Comparison of ENCODE assay signal across 1 cellular context in genomic region chr11:95542868-95543551, GRCh38.
TF ChIP-seq lines count a peak whose summit lies in the region.

No MANE protein-coding gene starts in this region.

TF ChIP-seq in K562, 482 proteins besides CTCF, POLR2A, EP300 and RAD21 (continued from another document and continues in another):
- TF ChIP-seq, protein P1, sequence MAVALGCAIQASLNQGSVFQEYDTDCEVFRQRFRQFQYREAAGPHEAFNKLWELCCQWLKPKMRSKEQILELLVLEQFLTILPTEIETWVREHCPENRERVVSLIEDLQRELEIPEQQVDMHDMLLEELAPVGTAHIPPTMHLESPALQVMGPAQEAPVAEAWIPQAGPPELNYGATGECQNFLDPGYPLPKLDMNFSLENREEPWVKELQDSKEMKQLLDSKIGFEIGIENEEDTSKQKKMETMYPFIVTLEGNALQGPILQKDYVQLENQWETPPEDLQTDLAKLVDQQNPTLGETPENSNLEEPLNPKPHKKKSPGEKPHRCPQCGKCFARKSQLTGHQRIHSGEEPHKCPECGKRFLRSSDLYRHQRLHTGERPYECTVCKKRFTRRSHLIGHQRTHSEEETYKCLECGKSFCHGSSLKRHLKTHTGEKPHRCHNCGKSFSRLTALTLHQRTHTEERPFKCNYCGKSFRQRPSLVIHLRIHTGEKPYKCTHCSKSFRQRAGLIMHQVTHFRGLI (CRISPR knock-in tag; IDR thresholded peaks at IDR 0.05): peak; percentile 48; the same call in 1 of the 2 replicates
- TF ChIP-seq TEAD1 (CRISPR knock-in tag; IDR thresholded peaks at IDR 0.05): peak; percentile 34 to 51; a peak in 1 of 4 replicates
- TF ChIP-seq NR2F6 (CRISPR knock-in tag; IDR thresholded peaks at IDR 0.05): no peak
- TF ChIP-seq, protein P2, sequence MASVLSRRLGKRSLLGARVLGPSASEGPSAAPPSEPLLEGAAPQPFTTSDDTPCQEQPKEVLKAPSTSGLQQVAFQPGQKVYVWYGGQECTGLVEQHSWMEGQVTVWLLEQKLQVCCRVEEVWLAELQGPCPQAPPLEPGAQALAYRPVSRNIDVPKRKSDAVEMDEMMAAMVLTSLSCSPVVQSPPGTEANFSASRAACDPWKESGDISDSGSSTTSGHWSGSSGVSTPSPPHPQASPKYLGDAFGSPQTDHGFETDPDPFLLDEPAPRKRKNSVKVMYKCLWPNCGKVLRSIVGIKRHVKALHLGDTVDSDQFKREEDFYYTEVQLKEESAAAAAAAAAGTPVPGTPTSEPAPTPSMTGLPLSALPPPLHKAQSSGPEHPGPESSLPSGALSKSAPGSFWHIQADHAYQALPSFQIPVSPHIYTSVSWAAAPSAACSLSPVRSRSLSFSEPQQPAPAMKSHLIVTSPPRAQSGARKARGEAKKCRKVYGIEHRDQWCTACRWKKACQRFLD (CRISPR knock-in tag; IDR thresholded peaks at IDR 0.05): no peak
- TF ChIP-seq, protein P3, sequence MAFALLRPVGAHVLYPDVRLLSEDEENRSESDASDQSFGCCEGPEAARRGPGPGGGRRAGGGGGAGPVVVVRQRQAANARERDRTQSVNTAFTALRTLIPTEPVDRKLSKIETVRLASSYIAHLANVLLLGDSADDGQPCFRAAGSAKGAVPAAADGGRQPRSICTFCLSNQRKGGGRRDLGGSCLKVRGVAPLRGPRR (CRISPR knock-in tag; IDR thresholded peaks at IDR 0.05): no peak
- no peak for TF ChIP-seq ZBTB8A (IDR thresholded peaks at IDR 0.05; ENCODE audit: partially characterized antibody)
- TF ChIP-seq ARID1B (IDR thresholded peaks at IDR 0.05): peak; percentile 99
- TF ChIP-seq ZNF717 (CRISPR knock-in tag; IDR thresholded peaks at IDR 0.05): no peak
- peak; percentile 82; the same call in 1 of the 2 replicates for TF ChIP-seq NCOA1 (IDR thresholded peaks at IDR 0.05; ENCODE audit: low read depth)
- TF ChIP-seq MEIS2 (IDR thresholded peaks at IDR 0.05; ENCODE audit: partially characterized antibody): peak; percentile 98
- TF ChIP-seq, protein P4, sequence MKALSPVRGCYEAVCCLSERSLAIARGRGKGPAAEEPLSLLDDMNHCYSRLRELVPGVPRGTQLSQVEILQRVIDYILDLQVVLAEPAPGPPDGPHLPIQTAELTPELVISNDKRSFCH (CRISPR knock-in tag; IDR thresholded peaks at IDR 0.05): no peak
- TF ChIP-seq, protein P4 (tag; IDR thresholded peaks at IDR 0.05): peak; percentile 88
- TF ChIP-seq SLC30A9 (CRISPR knock-in tag; IDR thresholded peaks at IDR 0.05): no peak
- no peak for TF ChIP-seq ZBTB34 (CRISPR knock-in tag; IDR thresholded peaks at IDR 0.05)
- no peak for TF ChIP-seq STAG1 (CRISPR knock-in tag; IDR thresholded peaks at IDR 0.05; ENCODE audit: borderline replicate concordance)
- TF ChIP-seq, protein P5, sequence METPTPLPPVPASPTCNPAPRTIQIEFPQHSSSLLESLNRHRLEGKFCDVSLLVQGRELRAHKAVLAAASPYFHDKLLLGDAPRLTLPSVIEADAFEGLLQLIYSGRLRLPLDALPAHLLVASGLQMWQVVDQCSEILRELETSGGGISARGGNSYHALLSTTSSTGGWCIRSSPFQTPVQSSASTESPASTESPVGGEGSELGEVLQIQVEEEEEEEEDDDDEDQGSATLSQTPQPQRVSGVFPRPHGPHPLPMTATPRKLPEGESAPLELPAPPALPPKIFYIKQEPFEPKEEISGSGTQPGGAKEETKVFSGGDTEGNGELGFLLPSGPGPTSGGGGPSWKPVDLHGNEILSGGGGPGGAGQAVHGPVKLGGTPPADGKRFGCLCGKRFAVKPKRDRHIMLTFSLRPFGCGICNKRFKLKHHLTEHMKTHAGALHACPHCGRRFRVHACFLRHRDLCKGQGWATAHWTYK (CRISPR knock-in tag; IDR thresholded peaks at IDR 0.05): peak; percentile 89
- TF ChIP-seq, protein P6, sequence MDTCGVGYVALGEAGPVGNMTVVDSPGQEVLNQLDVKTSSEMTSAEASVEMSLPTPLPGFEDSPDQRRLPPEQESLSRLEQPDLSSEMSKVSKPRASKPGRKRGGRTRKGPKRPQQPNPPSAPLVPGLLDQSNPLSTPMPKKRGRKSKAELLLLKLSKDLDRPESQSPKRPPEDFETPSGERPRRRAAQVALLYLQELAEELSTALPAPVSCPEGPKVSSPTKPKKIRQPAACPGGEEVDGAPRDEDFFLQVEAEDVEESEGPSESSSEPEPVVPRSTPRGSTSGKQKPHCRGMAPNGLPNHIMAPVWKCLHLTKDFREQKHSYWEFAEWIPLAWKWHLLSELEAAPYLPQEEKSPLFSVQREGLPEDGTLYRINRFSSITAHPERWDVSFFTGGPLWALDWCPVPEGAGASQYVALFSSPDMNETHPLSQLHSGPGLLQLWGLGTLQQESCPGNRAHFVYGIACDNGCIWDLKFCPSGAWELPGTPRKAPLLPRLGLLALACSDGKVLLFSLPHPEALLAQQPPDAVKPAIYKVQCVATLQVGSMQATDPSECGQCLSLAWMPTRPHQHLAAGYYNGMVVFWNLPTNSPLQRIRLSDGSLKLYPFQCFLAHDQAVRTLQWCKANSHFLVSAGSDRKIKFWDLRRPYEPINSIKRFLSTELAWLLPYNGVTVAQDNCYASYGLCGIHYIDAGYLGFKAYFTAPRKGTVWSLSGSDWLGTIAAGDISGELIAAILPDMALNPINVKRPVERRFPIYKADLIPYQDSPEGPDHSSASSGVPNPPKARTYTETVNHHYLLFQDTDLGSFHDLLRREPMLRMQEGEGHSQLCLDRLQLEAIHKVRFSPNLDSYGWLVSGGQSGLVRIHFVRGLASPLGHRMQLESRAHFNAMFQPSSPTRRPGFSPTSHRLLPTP (IDR thresholded peaks at IDR 0.05; ENCODE audit: borderline replicate concordance, extremely low read depth, insufficient read length): no peak
- TF ChIP-seq SP1 (CRISPR knock-in tag; IDR thresholded peaks at IDR 0.05): peak; percentile 64; the same call in 1 of the 2 replicates
- TF ChIP-seq MAZ (CRISPR knock-in tag; conservative IDR thresholded peaks at IDR 0.05 in 1 of 2, IDR thresholded peaks at IDR 0.05 in 1 of 2): peak in 1 of 2 experiments; percentile 78; a peak in 2 of 4 replicates
- no peak for TF ChIP-seq ETV5 (CRISPR knock-in tag; IDR thresholded peaks at IDR 0.05; ENCODE audit: low read depth)
- peak; percentile 59; the same call in 1 of the 2 replicates for TF ChIP-seq ZNF23 (CRISPR knock-in tag; IDR thresholded peaks at IDR 0.05)
- TF ChIP-seq CHD2 (IDR thresholded peaks at IDR 0.05; ENCODE audit: low read depth, low read length): no peak
- TF ChIP-seq TRIM28 (IDR thresholded peaks at IDR 0.05): 0 out of 2 replicates have a peak, but pooled peaks have one; percentile 71
- no peak for TF ChIP-seq ETV1 (tag; conservative IDR thresholded peaks at IDR 0.05; ENCODE audit: low read depth)
- peak; percentile 42; the same call in 1 of the 2 replicates for TF ChIP-seq BCL6 (CRISPR knock-in tag; IDR thresholded peaks at IDR 0.05)
- TF ChIP-seq SNAPC5 (CRISPR knock-in tag; IDR thresholded peaks at IDR 0.05): no peak
- no peak for TF ChIP-seq BRD9 (IDR thresholded peaks at IDR 0.05; ENCODE audit: low read depth, partially characterized antibody)
- TF ChIP-seq BRF1 (IDR thresholded peaks at IDR 0.05; ENCODE audit: borderline replicate concordance, extremely low read depth, insufficient read length): no peak
- TF ChIP-seq ZNF3 (CRISPR knock-in tag; IDR thresholded peaks at IDR 0.05): no peak
- TF ChIP-seq KAT8 (IDR thresholded peaks at IDR 0.05; ENCODE audit: low read depth): no peak
- no peak for TF ChIP-seq ZNF77 (CRISPR knock-in tag; IDR thresholded peaks at IDR 0.05)
- no peak for TF ChIP-seq RFX7 (CRISPR knock-in tag; IDR thresholded peaks at IDR 0.05)
- no peak for TF ChIP-seq ZNF436 (CRISPR knock-in tag; IDR thresholded peaks at IDR 0.05)
- TF ChIP-seq CREM (IDR thresholded peaks at IDR 0.05; ENCODE audit: low read depth): peak; percentile 67
- no peak for TF ChIP-seq ZNF431 (CRISPR knock-in tag; IDR thresholded peaks at IDR 0.05)
- TF ChIP-seq ZNF232 (CRISPR knock-in tag; IDR thresholded peaks at IDR 0.05): no peak
- TF ChIP-seq GTF2F1 (IDR thresholded peaks at IDR 0.05; ENCODE audit: low read depth, low read length): no peak
- no peak for TF ChIP-seq ZNF75A (CRISPR knock-in tag; IDR thresholded peaks at IDR 0.05)
- TF ChIP-seq CXXC5 (CRISPR knock-in tag; IDR thresholded peaks at IDR 0.05): peak; percentile 75
- no peak for TF ChIP-seq ZNF696 (CRISPR knock-in tag; conservative IDR thresholded peaks at IDR 0.05)
- TF ChIP-seq TFAP4 (CRISPR knock-in tag; IDR thresholded peaks at IDR 0.05; ENCODE audit: borderline replicate concordance): peak; percentile 68
- TF ChIP-seq, protein P7, sequence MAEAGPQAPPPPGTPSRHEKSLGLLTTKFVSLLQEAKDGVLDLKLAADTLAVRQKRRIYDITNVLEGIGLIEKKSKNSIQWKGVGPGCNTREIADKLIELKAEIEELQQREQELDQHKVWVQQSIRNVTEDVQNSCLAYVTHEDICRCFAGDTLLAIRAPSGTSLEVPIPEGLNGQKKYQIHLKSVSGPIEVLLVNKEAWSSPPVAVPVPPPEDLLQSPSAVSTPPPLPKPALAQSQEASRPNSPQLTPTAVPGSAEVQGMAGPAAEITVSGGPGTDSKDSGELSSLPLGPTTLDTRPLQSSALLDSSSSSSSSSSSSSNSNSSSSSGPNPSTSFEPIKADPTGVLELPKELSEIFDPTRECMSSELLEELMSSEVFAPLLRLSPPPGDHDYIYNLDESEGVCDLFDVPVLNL (CRISPR knock-in tag; IDR thresholded peaks at IDR 0.05; ENCODE audit: low read depth): no peak
- TF ChIP-seq PKNOX1 (IDR thresholded peaks at IDR 0.05): peak; percentile 65; the same call in 1 of the 2 replicates
- peak; percentile 33; the same call in 1 of the 2 replicates for TF ChIP-seq BACH1 (tag; IDR thresholded peaks at IDR 0.05)
- TF ChIP-seq FOXA3 (CRISPR knock-in tag; conservative IDR thresholded peaks at IDR 0.05 in 1 of 2, IDR thresholded peaks at IDR 0.05 in 1 of 2): peak; percentile 91 to 92
- TF ChIP-seq PHF8 (IDR thresholded peaks at IDR 0.05; ENCODE audit: borderline replicate concordance, low read length): no peak
- TF ChIP-seq BCOR (IDR thresholded peaks at IDR 0.05): 0 out of 2 replicates have a peak, but pooled peaks have one; percentile 32
- TF ChIP-seq LEF1 (IDR thresholded peaks at IDR 0.05): peak; percentile 95
- peak; percentile 98 for TF ChIP-seq CBFA2T3 (IDR thresholded peaks at IDR 0.05)
- peak; percentile 95 for TF ChIP-seq KLF16 (IDR thresholded peaks at IDR 0.05)
- peak; percentile 98 for TF ChIP-seq TCF3 (CRISPR knock-in tag; IDR thresholded peaks at IDR 0.05)
- peak; percentile 67; the same call in 1 of the 2 replicates for TF ChIP-seq FOXP1 (CRISPR knock-in tag; IDR thresholded peaks at IDR 0.05)
- 0 out of 2 replicates have a peak, but pooled peaks have one; percentile 52 for TF ChIP-seq ZNF197 (CRISPR knock-in tag; IDR thresholded peaks at IDR 0.05; ENCODE audit: low read depth)
- TF ChIP-seq CHD1 (IDR thresholded peaks at IDR 0.05; ENCODE audit: low read length): no peak
- TF ChIP-seq ZNF76 (CRISPR knock-in tag; IDR thresholded peaks at IDR 0.05; ENCODE audit: borderline replicate concordance): no peak
- no peak for TF ChIP-seq PCBP2 (IDR thresholded peaks at IDR 0.05; ENCODE audit: low read depth, low read length, poor library complexity, severe bottlenecking)
- TF ChIP-seq NCOA6 (IDR thresholded peaks at IDR 0.05): no peak
- no peak for TF ChIP-seq ZFPM2 (CRISPR knock-in tag; IDR thresholded peaks at IDR 0.05)
- no peak for TF ChIP-seq ZNF695 (CRISPR knock-in tag; IDR thresholded peaks at IDR 0.05)
- no peak for TF ChIP-seq SRSF3 (IDR thresholded peaks at IDR 0.05; ENCODE audit: insufficient read depth, low read length)
- TF ChIP-seq, protein P8, sequence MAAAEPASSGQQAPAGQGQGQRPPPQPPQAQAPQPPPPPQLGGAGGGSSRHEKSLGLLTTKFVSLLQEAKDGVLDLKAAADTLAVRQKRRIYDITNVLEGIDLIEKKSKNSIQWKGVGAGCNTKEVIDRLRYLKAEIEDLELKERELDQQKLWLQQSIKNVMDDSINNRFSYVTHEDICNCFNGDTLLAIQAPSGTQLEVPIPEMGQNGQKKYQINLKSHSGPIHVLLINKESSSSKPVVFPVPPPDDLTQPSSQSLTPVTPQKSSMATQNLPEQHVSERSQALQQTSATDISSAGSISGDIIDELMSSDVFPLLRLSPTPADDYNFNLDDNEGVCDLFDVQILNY (CRISPR knock-in tag; IDR thresholded peaks at IDR 0.05): no peak
- TF ChIP-seq TGIF2 (CRISPR knock-in tag; IDR thresholded peaks at IDR 0.05): no peak
- 0 out of 2 replicates have a peak, but pooled peaks have one; percentile 25 for TF ChIP-seq EHMT2 (IDR thresholded peaks at IDR 0.05)
- TF ChIP-seq KLF10 (CRISPR knock-in tag; IDR thresholded peaks at IDR 0.05): no peak
- peak; percentile 94 for TF ChIP-seq SMARCE1 (IDR thresholded peaks at IDR 0.05)
- TF ChIP-seq TOE1 (IDR thresholded peaks at IDR 0.05; ENCODE audit: borderline replicate concordance): peak; percentile 39; the same call in 1 of the 2 replicates
- TF ChIP-seq TOE1 (CRISPR knock-in tag; IDR thresholded peaks at IDR 0.05; ENCODE audit: borderline replicate concordance, low read depth): no peak
- TF ChIP-seq NFATC3 (IDR thresholded peaks at IDR 0.05): peak; percentile 90
- peak; percentile 68; the same call in 1 of the 2 replicates for TF ChIP-seq ZBED1 (IDR thresholded peaks at IDR 0.05)
